In genomic region chr6:125434760-125435159, GRCh38 we compare ENCODE assay signal across 33 cellular contexts.
"Had no signal": no experiment of that assay in that cellular context is flagged by ENCODE, and none has a peak within 500 bp of the region (broad histone marks: within the 10 kb centered on the region; RNA-seq: fewer than 3 reads in every experiment).

No MANE protein-coding gene starts in this region.

- DNase-seq: Karpas-422, Kasumi-1, MG63, MM.1S, NCI-H1048, NCI-H1092, NCI-H1092 treated with DMSO at 0.1 percent for 48 hours, NCI-H1105, NCI-H1105 treated with DMSO at 0.1 percent for 48 hours, NCI-H1417, NCI-H1417 treated with DMSO at 0.1 percent for 48 hours, NCI-H1436, NCI-H1436 treated with DMSO at 0.1 percent for 48 hours, NCI-H146, NCI-H1694, NCI-H1694 treated with DMSO at 0.1 percent for 48 hours, NCI-H187, NCI-H187 treated with DMSO at 0.1 percent for 48 hours, NCI-H1930, NCI-H2029, NCI-H2029 treated with DMSO at 0.1 percent for 48 hours, NCI-H2081, NCI-H2081 treated with DMSO at 0.1 percent for 48 hours, NCI-H2107, NCI-H2171, NCI-H2171 treated with DMSO at 0.1 percent for 48 hours, NCI-H2227 treated with DMSO at 0.1 percent for 48 hours, NCI-H226, NCI-H345, NCI-H446, NCI-H446 treated with DMSO at 0.1 percent for 48 hours, NCI-H510A, NCI-H510A treated with DMSO at 0.1 percent for 48 hours had no signal

- H3K36me3 ChIP-seq: MG63 had no signal

- H3K9me3 ChIP-seq: MG63 had no signal

- H3K4me3 ChIP-seq: MG63 had no signal

- H3K27me3 ChIP-seq: MG63 had no signal
